17 cellular contexts compared by ENCODE assay signal in the genomic region with DNA sequence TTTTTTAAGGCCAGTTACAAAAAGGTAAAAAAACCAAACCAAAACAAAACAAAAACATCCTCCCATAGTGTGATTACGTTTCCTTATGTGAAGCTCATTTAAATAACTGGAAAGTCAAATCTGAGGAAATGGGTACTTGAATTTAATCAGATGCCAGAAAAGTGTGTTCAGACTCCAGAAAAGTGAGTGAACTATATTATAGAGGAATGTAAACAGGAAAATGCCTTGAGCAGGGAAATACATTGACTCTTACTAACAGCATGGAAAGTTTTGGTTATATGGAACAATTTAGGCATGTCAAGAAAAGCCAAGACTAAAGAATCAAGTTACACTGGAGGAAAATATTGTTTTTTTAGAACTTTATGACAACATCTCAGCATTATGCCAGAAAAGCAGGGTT. TPM values are rescaled to one million over a fixed set of nuclear protein-coding genes. Genes with fewer than 3 reads are reported as not detected.
DNase-seq lines count a peak whose midpoint lies in the region; ATAC-seq, FAIRE-seq and TF ChIP-seq lines count a peak whose summit lies in the region.
"Had no signal": no experiment of that assay in that cellular context is flagged by ENCODE, and none has a peak within 500 bp of the region (broad histone marks: within the 10 kb centered on the region; RNA-seq: fewer than 3 reads in every experiment).

No MANE protein-coding gene starts in this region.

- no peaks in the 10 kb centered on the region for H3K9me3 ChIP-seq in A549
- H3K9me3 ChIP-seq: pancreas had no signal

- CTCF ChIA-PET in A549 (lab: Yijun Ruan, JAX) (no interaction called here), HEK293T (lab: Yijun Ruan, JAX) (interaction anchor here (0.7 kb wide), 1 partner anchor 9 kb away, joined by 3 read pairs; a partner anchor contains a TSS)

- H3K27ac Mint-ChIP-seq in stimulated activated naive B cell treated with anti-CD40 and anti-IgM and Interleukin-4, amounts not matched to agents 10 μg/mL and 1 μg/mL and 100 μg/mL, for 72 hours = no peak overlapping the region
- H3K27ac Mint-ChIP-seq: T-helper 2 cell treated with Interferon-gamma antibody and Interleukin-4, amounts not matched to agents 5 μg/mL and 100 μg/mL, for 36 hours had no signal

- H3K4me2 ChIP-seq in A549 = no peak overlapping the region

- no peaks in the 10 kb centered on the region for H3K4me1 ChIP-seq in A549

- peaks cover 0 to 2% of the 10 kb centered on the region in 2 donors for H3K9me3 Mint-ChIP-seq in stimulated activated naive B cell treated with anti-CD40 and anti-IgM and Interleukin-4, amounts not matched to agents 10 μg/mL and 1 μg/mL and 100 μg/mL, for 72 hours
- H3K9me3 Mint-ChIP-seq: T-helper 2 cell treated with Interferon-gamma antibody and Interleukin-4, amounts not matched to agents 5 μg/mL and 100 μg/mL, for 36 hours had no signal

- no peak overlapping the region for H3K4me3 ChIP-seq in A549
- H3K4me3 ChIP-seq: dorsolateral prefrontal cortex, pancreas had no signal

- 30% methylated on average over 1 of the region's 1 CpG for WGBS in A549 (ENCODE audit: missing lambda C conversion rate)

- TF ChIP-seq EP300 in A549 (IDR thresholded peaks at IDR 0.05) = no peak

- FAIRE-seq in A549 (lab: Jason Lieb, UNC) = peak; percentile 28
- no peak for FAIRE-seq in frontal cortex (lab: Jason Lieb, UNC)
- FAIRE-seq: HepG2 had no signal

- H3K4me3 Mint-ChIP-seq in stimulated activated naive B cell treated with anti-CD40 and anti-IgM and Interleukin-4, amounts not matched to agents 10 μg/mL and 1 μg/mL and 100 μg/mL, for 72 hours = no peak overlapping the region
- H3K4me3 Mint-ChIP-seq: T-helper 2 cell treated with Interferon-gamma antibody and Interleukin-4, amounts not matched to agents 5 μg/mL and 100 μg/mL, for 36 hours had no signal

- H3K36me3 Mint-ChIP-seq in stimulated activated naive B cell treated with anti-CD40 and anti-IgM and Interleukin-4, amounts not matched to agents 10 μg/mL and 1 μg/mL and 100 μg/mL, for 72 hours = no peaks in the 10 kb centered on the region

- no peak for TF ChIP-seq RAD21 in A549 (conservative IDR thresholded peaks at IDR 0.05 in 1 of 2, IDR thresholded peaks at IDR 0.05 in 1 of 2)

- ATAC-seq in A549 = no peak
- peak; percentile 37; the same call in 1 of the 3 replicates for ATAC-seq in SK-N-SH treated with all-trans-retinoic acid at 6 μM for 48 hours
- ATAC-seq in HG03460 (IDR thresholded peaks at IDR 0.05; ENCODE audit: unreplicated experiment) = no peak
- no peak for ATAC-seq in stimulated activated naive B cell treated with anti-CD40 and anti-IgM and Interleukin-4, amounts not matched to agents 10 μg/mL and 1 μg/mL and 100 μg/mL, for 72 hours (replicated peaks)
- ATAC-seq: HepG2 had no signal

- POLR2A ChIA-PET in A549 (lab: Yijun Ruan, JAX) = no interaction called here
- POLR2A ChIA-PET in HEK293T (lab: Yijun Ruan, JAX) = no interaction called here

- H3K27ac ChIP-seq in A549 = no peak overlapping the region
- H3K27ac ChIP-seq: dorsolateral prefrontal cortex, pancreas had no signal

- no peaks in the 10 kb centered on the region for H3K4me1 Mint-ChIP-seq in stimulated activated naive B cell treated with anti-CD40 and anti-IgM and Interleukin-4, amounts not matched to agents 10 μg/mL and 1 μg/mL and 100 μg/mL, for 72 hours

- no peak for TF ChIP-seq CTCF in A549 (IDR thresholded peaks at IDR 0.05)

- TF ChIP-seq POLR2A in A549 (IDR thresholded peaks at IDR 0.05; ENCODE audit: low read length) = no peak

- no peak for DNase-seq in A549 (ENCODE audit: low read depth in 1 of 2, low spot score in 1 of 2)
- DNase-seq in HEK293T (ENCODE audit: extremely low spot score) = no peak
- peak; percentile 73 for DNase-seq in fibroblast of peridontal ligament (ENCODE audit: extremely low read depth)
- no peak for DNase-seq in NCI-H2081 (lab: John Stamatoyannopoulos, UW)
- no peak for DNase-seq in frontal cortex (ENCODE audit: low spot score in 2 of 2)
- DNase-seq in stimulated activated naive B cell treated with anti-CD40 and anti-IgM and Interleukin-4, amounts not matched to agents 10 μg/mL and 1 μg/mL and 100 μg/mL, for 72 hours = no peak
- DNase-seq: activated CD4-positive, alpha-beta T cell treated with anti-CD3 and anti-CD28 coated beads, Interleukin-2, amount 50 U/mL, for 1 hour; activated T-cell treated with anti-CD3 and anti-CD28 coated beads, Interleukin-2, amount 50 U/mL, for 48 hours; dorsolateral prefrontal cortex; kidney; NCI-H446; pancreas; stimulated activated CD4-positive, alpha-beta T cell treated with anti-CD3 and anti-CD28 coated beads, Interleukin-12 subunit alpha, Interleukin-12 subunit beta, amount 100 ng/mL, for 4 hours had no signal

- peaks cover 15 to 26% of the 10 kb centered on the region in 2 donors for H3K27me3 Mint-ChIP-seq in stimulated activated naive B cell treated with anti-CD40 and anti-IgM and Interleukin-4, amounts not matched to agents 10 μg/mL and 1 μg/mL and 100 μg/mL, for 72 hours

TF ChIP-seq in A549, 52 proteins besides CTCF, POLR2A, EP300 and RAD21:
- TF ChIP-seq MYC (IDR thresholded peaks at IDR 0.05; ENCODE audit: borderline replicate concordance, low read length) = no peak
- no peak for TF ChIP-seq KDM1A (IDR thresholded peaks at IDR 0.05; ENCODE audit: low read depth)

TF ChIP-seq in HEK293T, 16 proteins besides CTCF, POLR2A, EP300 and RAD21:
- TF ChIP-seq FOXK2 (IDR thresholded peaks at IDR 0.05) (0 out of 2 replicates have a peak, but pooled peaks have one; percentile 49), CTBP1 (IDR thresholded peaks at IDR 0.05; ENCODE audit: borderline replicate concordance) (no peak), HDGF (IDR thresholded peaks at IDR 0.05; ENCODE audit: borderline replicate concordance) (no peak), FOXM1 (IDR thresholded peaks at IDR 0.05; ENCODE audit: borderline replicate concordance) (no peak), SP1 (IDR thresholded peaks at IDR 0.05) (no peak), ZNF384 (IDR thresholded peaks at IDR 0.05) (no peak), TARDBP (IDR thresholded peaks at IDR 0.05) (no peak)
- TF ChIP-seq, protein P1, sequence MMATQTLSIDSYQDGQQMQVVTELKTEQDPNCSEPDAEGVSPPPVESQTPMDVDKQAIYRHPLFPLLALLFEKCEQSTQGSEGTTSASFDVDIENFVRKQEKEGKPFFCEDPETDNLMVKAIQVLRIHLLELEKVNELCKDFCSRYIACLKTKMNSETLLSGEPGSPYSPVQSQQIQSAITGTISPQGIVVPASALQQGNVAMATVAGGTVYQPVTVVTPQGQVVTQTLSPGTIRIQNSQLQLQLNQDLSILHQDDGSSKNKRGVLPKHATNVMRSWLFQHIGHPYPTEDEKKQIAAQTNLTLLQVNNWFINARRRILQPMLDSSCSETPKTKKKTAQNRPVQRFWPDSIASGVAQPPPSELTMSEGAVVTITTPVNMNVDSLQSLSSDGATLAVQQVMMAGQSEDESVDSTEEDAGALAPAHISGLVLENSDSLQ (IDR thresholded peaks at IDR 0.05) = no peak

TF ChIP-seq in SK-N-SH treated with all-trans-retinoic acid at 6 μM for 48 hours, 23 proteins besides CTCF, POLR2A, EP300 and RAD21 (continues in another document):
- TF ChIP-seq GLIS3 (CRISPR knock-in tag; IDR thresholded peaks at IDR 0.05) (no peak), ESRRG (CRISPR knock-in tag; IDR thresholded peaks at IDR 0.05) (no peak), ZFP3 (CRISPR knock-in tag; IDR thresholded peaks at IDR 0.05) (no peak), TCF4 (CRISPR knock-in tag; IDR thresholded peaks at IDR 0.05; ENCODE audit: borderline replicate concordance) (no peak), TOX (CRISPR knock-in tag; IDR thresholded peaks at IDR 0.05; ENCODE audit: borderline replicate concordance) (no peak), ZNF8 (CRISPR knock-in tag; IDR thresholded peaks at IDR 0.05) (no peak), BACH2 (CRISPR knock-in tag; IDR thresholded peaks at IDR 0.05; ENCODE audit: borderline replicate concordance) (no peak), ZNF565 (CRISPR knock-in tag; conservative IDR thresholded peaks at IDR 0.05; ENCODE audit: low read depth) (no peak), ZC3H10 (CRISPR knock-in tag; IDR thresholded peaks at IDR 0.05) (no peak), PPARA (CRISPR knock-in tag; IDR thresholded peaks at IDR 0.05; ENCODE audit: borderline replicate concordance) (no peak), ARNTL (CRISPR knock-in tag; IDR thresholded peaks at IDR 0.05; ENCODE audit: borderline replicate concordance, low read depth) (no peak)
- TF ChIP-seq, protein P2, sequence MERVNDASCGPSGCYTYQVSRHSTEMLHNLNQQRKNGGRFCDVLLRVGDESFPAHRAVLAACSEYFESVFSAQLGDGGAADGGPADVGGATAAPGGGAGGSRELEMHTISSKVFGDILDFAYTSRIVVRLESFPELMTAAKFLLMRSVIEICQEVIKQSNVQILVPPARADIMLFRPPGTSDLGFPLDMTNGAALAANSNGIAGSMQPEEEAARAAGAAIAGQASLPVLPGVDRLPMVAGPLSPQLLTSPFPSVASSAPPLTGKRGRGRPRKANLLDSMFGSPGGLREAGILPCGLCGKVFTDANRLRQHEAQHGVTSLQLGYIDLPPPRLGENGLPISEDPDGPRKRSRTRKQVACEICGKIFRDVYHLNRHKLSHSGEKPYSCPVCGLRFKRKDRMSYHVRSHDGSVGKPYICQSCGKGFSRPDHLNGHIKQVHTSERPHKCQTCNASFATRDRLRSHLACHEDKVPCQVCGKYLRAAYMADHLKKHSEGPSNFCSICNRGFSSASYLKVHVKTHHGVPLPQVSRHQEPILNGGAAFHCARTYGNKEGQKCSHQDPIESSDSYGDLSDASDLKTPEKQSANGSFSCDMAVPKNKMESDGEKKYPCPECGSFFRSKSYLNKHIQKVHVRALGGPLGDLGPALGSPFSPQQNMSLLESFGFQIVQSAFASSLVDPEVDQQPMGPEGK (CRISPR knock-in tag; IDR thresholded peaks at IDR 0.05; ENCODE audit: borderline replicate concordance) = no peak
- TF ChIP-seq, protein P3, sequence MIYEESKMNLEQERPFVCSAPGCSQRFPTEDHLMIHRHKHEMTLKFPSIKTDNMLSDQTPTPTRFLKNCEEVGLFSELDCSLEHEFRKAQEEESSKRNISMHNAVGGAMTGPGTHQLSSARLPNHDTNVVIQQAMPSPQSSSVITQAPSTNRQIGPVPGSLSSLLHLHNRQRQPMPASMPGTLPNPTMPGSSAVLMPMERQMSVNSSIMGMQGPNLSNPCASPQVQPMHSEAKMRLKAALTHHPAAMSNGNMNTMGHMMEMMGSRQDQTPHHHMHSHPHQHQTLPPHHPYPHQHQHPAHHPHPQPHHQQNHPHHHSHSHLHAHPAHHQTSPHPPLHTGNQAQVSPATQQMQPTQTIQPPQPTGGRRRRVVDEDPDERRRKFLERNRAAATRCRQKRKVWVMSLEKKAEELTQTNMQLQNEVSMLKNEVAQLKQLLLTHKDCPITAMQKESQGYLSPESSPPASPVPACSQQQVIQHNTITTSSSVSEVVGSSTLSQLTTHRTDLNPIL (CRISPR knock-in tag; IDR thresholded peaks at IDR 0.05; ENCODE audit: low read depth) = no peak

RNA-seq across cellular contexts. Expression of a gene that starts 37.8 kb away (rescaled TPM):
- polyA plus RNA-seq in A549 (2011; rRNA removed) (54.4 and 56.9 TPM in 2 replicates), A549 (2017; fragmentation: RNase III; extraction: RNeasy Plus Mini Kit Qiagen cat#74134 plus additional on column Dnase treatment) (31.8 to 32.4 TPM (median 32.3 TPM) in 3 replicates)
- polyA plus RNA-seq in A549 (2012; cell fraction: cytosol; rRNA removed) = 8.3 and 9.2 TPM in 2 replicates
- polyA plus RNA-seq in A549 (2012; cell fraction: nucleus; rRNA removed) = 6.2 and 10.1 TPM in 2 replicates
- 40.4 and 42.9 TPM in 2 replicates for polyA minus RNA-seq in A549 (2011; rRNA and poly(A)+ RNA removed)
- 34.6 TPM for total RNA-seq in frontal cortex
